ENCODE assay signal across 1 cellular context in the genomic region with DNA sequence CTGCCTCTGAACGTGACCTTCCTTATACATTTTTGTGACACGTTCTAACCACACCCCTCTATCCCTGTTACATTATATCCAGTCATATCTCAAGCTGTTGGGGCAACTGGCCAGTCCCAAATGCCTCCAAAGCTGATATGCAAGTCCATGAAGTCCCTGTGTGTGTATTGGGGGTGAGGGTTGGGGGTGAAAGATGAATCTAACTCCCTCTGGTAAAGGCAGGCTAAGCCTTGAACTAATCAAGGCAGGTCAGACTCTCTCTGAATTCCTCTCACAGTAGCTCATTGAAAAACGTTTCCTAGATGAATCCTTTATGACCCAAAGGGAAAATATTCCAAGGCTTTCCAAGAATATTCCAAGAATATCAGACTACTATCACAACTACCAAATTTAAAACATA.
TF ChIP-seq lines count a peak whose summit lies in the region.

No MANE protein-coding gene starts in this region.

TF ChIP-seq in HCT116, 20 proteins besides CTCF, POLR2A, EP300 and RAD21:
- TF ChIP-seq, protein P1, sequence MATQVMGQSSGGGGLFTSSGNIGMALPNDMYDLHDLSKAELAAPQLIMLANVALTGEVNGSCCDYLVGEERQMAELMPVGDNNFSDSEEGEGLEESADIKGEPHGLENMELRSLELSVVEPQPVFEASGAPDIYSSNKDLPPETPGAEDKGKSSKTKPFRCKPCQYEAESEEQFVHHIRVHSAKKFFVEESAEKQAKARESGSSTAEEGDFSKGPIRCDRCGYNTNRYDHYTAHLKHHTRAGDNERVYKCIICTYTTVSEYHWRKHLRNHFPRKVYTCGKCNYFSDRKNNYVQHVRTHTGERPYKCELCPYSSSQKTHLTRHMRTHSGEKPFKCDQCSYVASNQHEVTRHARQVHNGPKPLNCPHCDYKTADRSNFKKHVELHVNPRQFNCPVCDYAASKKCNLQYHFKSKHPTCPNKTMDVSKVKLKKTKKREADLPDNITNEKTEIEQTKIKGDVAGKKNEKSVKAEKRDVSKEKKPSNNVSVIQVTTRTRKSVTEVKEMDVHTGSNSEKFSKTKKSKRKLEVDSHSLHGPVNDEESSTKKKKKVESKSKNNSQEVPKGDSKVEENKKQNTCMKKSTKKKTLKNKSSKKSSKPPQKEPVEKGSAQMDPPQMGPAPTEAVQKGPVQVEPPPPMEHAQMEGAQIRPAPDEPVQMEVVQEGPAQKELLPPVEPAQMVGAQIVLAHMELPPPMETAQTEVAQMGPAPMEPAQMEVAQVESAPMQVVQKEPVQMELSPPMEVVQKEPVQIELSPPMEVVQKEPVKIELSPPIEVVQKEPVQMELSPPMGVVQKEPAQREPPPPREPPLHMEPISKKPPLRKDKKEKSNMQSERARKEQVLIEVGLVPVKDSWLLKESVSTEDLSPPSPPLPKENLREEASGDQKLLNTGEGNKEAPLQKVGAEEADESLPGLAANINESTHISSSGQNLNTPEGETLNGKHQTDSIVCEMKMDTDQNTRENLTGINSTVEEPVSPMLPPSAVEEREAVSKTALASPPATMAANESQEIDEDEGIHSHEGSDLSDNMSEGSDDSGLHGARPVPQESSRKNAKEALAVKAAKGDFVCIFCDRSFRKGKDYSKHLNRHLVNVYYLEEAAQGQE (IDR thresholded peaks at IDR 0.05; ENCODE audit: low read depth) = no peak
- TF ChIP-seq POLR2AphosphoS5 (IDR thresholded peaks at IDR 0.05; ENCODE audit: low read depth, low read length) (no peak), EGR1 (IDR thresholded peaks at IDR 0.05; ENCODE audit: low read depth) (no peak), SIN3A (IDR thresholded peaks at IDR 0.05; ENCODE audit: low read depth) (no peak), EZH2 (IDR thresholded peaks at IDR 0.05) (no peak)
